16 cellular contexts compared by ENCODE assay signal in genomic region chr7:156906281-156906680, GRCh38. TPM values are rescaled to one million over a fixed set of nuclear protein-coding genes. Genes with fewer than 3 reads are reported as not detected.
DNase-seq lines count a peak whose midpoint lies in the region; ATAC-seq and TF ChIP-seq lines count a peak whose summit lies in the region.
"Had no signal": no experiment of that assay in that cellular context is flagged by ENCODE, and none has a peak within 500 bp of the region (broad histone marks: within the 10 kb centered on the region; RNA-seq: fewer than 3 reads in every experiment).

No MANE protein-coding gene starts in this region.

- CTCF ChIA-PET in SK-N-SH (lab: Yijun Ruan, JAX) = interaction anchor here (1.0 to 4.4 kb wide), 6 partner anchors 12 to 367 kb away, joined by 3 to 23 read pairs (median 6); partner anchors contain the start of genes LMBR1 and NOM1

- POLR2A ChIA-PET in SK-N-SH (lab: Yijun Ruan, JAX) = interaction anchor here (3.0 kb wide), 1 partner anchor 13 kb away, joined by 10 read pairs; the partner anchor contains the start of gene LMBR1

- TF ChIP-seq EP300 in SK-N-SH (IDR thresholded peaks at IDR 0.05; ENCODE audit: borderline replicate concordance in 1 of 2, low read depth in 1 of 2, low read length in 1 of 2) = no peak

- no peaks in the 10 kb centered on the region for H3K9me3 ChIP-seq in SK-N-SH
- H3K9me3 ChIP-seq in GM23248 (ENCODE audit: low read depth) = no peaks in the 10 kb centered on the region
- no peaks in the 10 kb centered on the region for H3K9me3 ChIP-seq in osteoblast (ENCODE audit: low read depth, low read length)

- DNase-seq in SK-N-SH (no peak), GM23248 (peak; percentile 21), dermis microvascular lymphatic vessel endothelial cell (ENCODE audit: low read depth in 2 of 2) (peak; percentile 53 to 61), fibroblast of villous mesenchyme (ENCODE audit: low read depth) (peak; percentile 63), osteoblast (ENCODE audit: insufficient read length, low spot score, missing footprints) (no peak)
- DNase-seq: ACHN; C1 segment of cervical spinal cord; CD4-positive, alpha-beta memory T cell; DMS79; H7 had no signal

- H2AFZ ChIP-seq in SK-N-SH (ENCODE audit: low read depth) = no peak overlapping the region
- H2AFZ ChIP-seq in GM23248 = no peak overlapping the region
- no peak overlapping the region for H2AFZ ChIP-seq in osteoblast (ENCODE audit: low read length)
- H2AFZ ChIP-seq: GM23338 had no signal

- in situ Hi-C loops in GM23248 (cut with MboI) = no loop called here

- H3K27ac ChIP-seq in SK-N-SH (ENCODE audit: low read depth in 2 of 2, low read length in 1 of 2) (no peak overlapping the region), GM23248 (no peak overlapping the region), osteoblast (ENCODE audit: low read depth, low read length) (no peak overlapping the region)

- 60% methylated on average over 3 of the region's 3 CpGs for WGBS in SK-N-SH (ENCODE audit: low lambda C conversion rate)
- 10 to 14% methylated on average over 3 of the region's 3 CpGs for WGBS in GM23248 (ENCODE audit: low coverage in 1 of 2, low lambda C conversion rate in 2 of 2, missing lambda C conversion rate in 2 of 2), 2 experiments

- no peak overlapping the region for H3K9ac ChIP-seq in SK-N-SH
- no peak overlapping the region for H3K9ac ChIP-seq in GM23248

- H4K20me1 ChIP-seq in SK-N-SH (ENCODE audit: insufficient read depth) (no peaks in the 10 kb centered on the region), GM23248 (ENCODE audit: insufficient read depth) (no peaks in the 10 kb centered on the region), osteoblast (ENCODE audit: insufficient read depth, low read length) (no peaks in the 10 kb centered on the region)

- peak; percentile 11; the same call in 1 of the 3 replicates for ATAC-seq in SK-N-SH treated with all-trans-retinoic acid at 6 μM for 48 hours
- no peak for ATAC-seq in GM18519 (IDR thresholded peaks at IDR 0.05; ENCODE audit: low FRiP score, unreplicated experiment)
- ATAC-seq in GM21381 (IDR thresholded peaks at IDR 0.05; ENCODE audit: unreplicated experiment) = no peak
- ATAC-seq: GM12878, GM23338, HepG2 had no signal

- no peaks in the 10 kb centered on the region for H3K27me3 ChIP-seq in SK-N-SH (ENCODE audit: insufficient read depth)
- H3K27me3 ChIP-seq in GM23248 (replicated peaks; ENCODE audit: insufficient read depth) = no peaks in the 10 kb centered on the region
- H3K27me3 ChIP-seq in osteoblast (ENCODE audit: insufficient read depth, low read length) = no peaks in the 10 kb centered on the region

- TF ChIP-seq CTCF in SK-N-SH (IDR thresholded peaks at IDR 0.05) (no peak), fibroblast of villous mesenchyme (IDR thresholded peaks at IDR 0.05; ENCODE audit: insufficient read depth, low read depth, low read length) (no peak), osteoblast (IDR thresholded peaks at IDR 0.05; ENCODE audit: extremely low read depth, low read depth, low read length) (no peak)

- H3K4me3 ChIP-seq in SK-N-SH (ENCODE audit: low read depth in 2 of 2, low read length in 1 of 2) (no peak overlapping the region), GM23248 (no peak overlapping the region), fibroblast of villous mesenchyme (ENCODE audit: low read depth, low read length) (no peak overlapping the region), osteoblast (ENCODE audit: insufficient read depth, low read length) (no peak overlapping the region)
- H3K4me3 ChIP-seq: GM12878, GM23338 had no signal

- H3K9me2 ChIP-seq in SK-N-SH (no peaks in the 10 kb centered on the region), GM23248 (ENCODE audit: insufficient read depth) (no peaks in the 10 kb centered on the region)

- H3F3A ChIP-seq in SK-N-SH (replicated peaks; ENCODE audit: insufficient read depth) (no peaks in the 10 kb centered on the region), GM23248 (ENCODE audit: insufficient read depth) (no peaks in the 10 kb centered on the region; the same call in 1 of the 2 replicates)

- no peak overlapping the region for H3K4me2 ChIP-seq in SK-N-SH
- H3K4me2 ChIP-seq in GM23248 (ENCODE audit: unreplicated experiment) = no peak overlapping the region
- H3K4me2 ChIP-seq in osteoblast (ENCODE audit: insufficient read depth, low read length) = no peak overlapping the region
- H3K4me2 ChIP-seq: GM23338 had no signal

- TF ChIP-seq RAD21 in SK-N-SH (IDR thresholded peaks at IDR 0.05; ENCODE audit: low read length) = no peak

- no peaks in the 10 kb centered on the region for H3K79me2 ChIP-seq in SK-N-SH (ENCODE audit: insufficient read depth)
- no peaks in the 10 kb centered on the region for H3K79me2 ChIP-seq in GM23248 (ENCODE audit: insufficient read depth)
- H3K79me2 ChIP-seq in osteoblast (ENCODE audit: insufficient read depth, low read length) = no peaks in the 10 kb centered on the region

- H3K4me1 ChIP-seq in SK-N-SH (ENCODE audit: control insufficient read depth in 1 of 2, insufficient read depth in 2 of 2, low read depth in 1 of 2, low read length in 1 of 2) = peaks cover 0 to 7% of the 10 kb centered on the region in 2 experiments; a peak in 1 of 4 replicates
- no peaks in the 10 kb centered on the region for H3K4me1 ChIP-seq in GM23248 (ENCODE audit: insufficient read depth)
- H3K4me1 ChIP-seq in osteoblast (ENCODE audit: insufficient read depth, low read length) = no peaks in the 10 kb centered on the region

- H3K36me3 ChIP-seq in SK-N-SH (replicated peaks in 1 of 2; ENCODE audit: control insufficient read depth in 1 of 2, insufficient read depth in 2 of 2, low read length in 1 of 2) (no peaks in the 10 kb centered on the region), GM23248 (ENCODE audit: low read depth) (no peaks in the 10 kb centered on the region), osteoblast (ENCODE audit: insufficient read depth, low read length) (no peaks in the 10 kb centered on the region)

TF ChIP-seq in SK-N-SH treated with all-trans-retinoic acid at 6 μM for 48 hours, 23 proteins besides CTCF, POLR2A, EP300 and RAD21 (continues in another document):
- no peak for TF ChIP-seq BACH2 (CRISPR knock-in tag; IDR thresholded peaks at IDR 0.05; ENCODE audit: borderline replicate concordance)
- no peak for TF ChIP-seq OSR1 (CRISPR knock-in tag; IDR thresholded peaks at IDR 0.05)
- no peak for TF ChIP-seq PPARA (CRISPR knock-in tag; IDR thresholded peaks at IDR 0.05; ENCODE audit: borderline replicate concordance)
- TF ChIP-seq CREB5 (CRISPR knock-in tag; IDR thresholded peaks at IDR 0.05; ENCODE audit: low read depth) = no peak

TF ChIP-seq in SK-N-SH, 30 proteins besides CTCF, POLR2A, EP300 and RAD21:
- TF ChIP-seq RCOR1 (IDR thresholded peaks at IDR 0.05; ENCODE audit: low read length) = no peak
- TF ChIP-seq RXRA (IDR thresholded peaks at IDR 0.05; ENCODE audit: borderline replicate concordance, low read depth) = no peak
- no peak for TF ChIP-seq GABPA (IDR thresholded peaks at IDR 0.05; ENCODE audit: low read depth)
- no peak for TF ChIP-seq CHD2 (IDR thresholded peaks at IDR 0.05; ENCODE audit: low read length, partially characterized antibody)
- no peak for TF ChIP-seq ZBTB33 (IDR thresholded peaks at IDR 0.05; ENCODE audit: borderline replicate concordance, low read depth)
- TF ChIP-seq MAX (IDR thresholded peaks at IDR 0.05; ENCODE audit: low read depth) = no peak

RNA-seq across cellular contexts. Expression of gene LMBR1, which starts 13.3 kb away (rescaled TPM):
- 20.0 and 24.6 TPM in 2 replicates for polyA plus RNA-seq in SK-N-SH (2012; rRNA removed)
- 32.7 and 32.9 TPM in 2 replicates for polyA plus RNA-seq in SK-N-SH (2012; cell fraction: cytosol; rRNA removed)
- polyA plus RNA-seq in SK-N-SH (2012; cell fraction: nucleus; rRNA removed) = 30.9 and 50.9 TPM in 2 replicates
- total RNA-seq in GM23248 (2014; rRNA removed; shearing (Covaris generic)) = 24.5 and 26.7 TPM in 2 replicates
- polyA plus RNA-seq in GM23248 (2016; fragmentation: Nextera tagmentation; extraction: Ambion mirVana) = 21.8 and 22.6 TPM in 2 replicates
- total RNA-seq in dermis microvascular lymphatic vessel endothelial cell = 106 and 159 TPM in 2 replicates
- 25.1 and 43.6 TPM in 2 replicates for total RNA-seq in fibroblast of villous mesenchyme
- 39.4 and 44.8 TPM in 2 replicates for total RNA-seq in osteoblast

RNA-seq across cellular contexts. Expression of gene NOM1, which starts 43.2 kb away (rescaled TPM):
- polyA plus RNA-seq in SK-N-SH (2012; rRNA removed) (18.1 and 21.2 TPM in 2 replicates), GM23248 (2016; fragmentation: Nextera tagmentation; extraction: Ambion mirVana) (9.2 TPM in 2 replicates)
- polyA plus RNA-seq in SK-N-SH (2012; cell fraction: cytosol; rRNA removed) = 9.9 and 11.3 TPM in 2 replicates
- 53.1 and 72.3 TPM in 2 replicates for polyA plus RNA-seq in SK-N-SH (2012; cell fraction: nucleus; rRNA removed)
- 13.7 and 17.9 TPM in 2 replicates for total RNA-seq in GM23248 (2014; rRNA removed; shearing (Covaris generic))
- total RNA-seq in dermis microvascular lymphatic vessel endothelial cell (14.0 and 18.1 TPM in 2 replicates), fibroblast of villous mesenchyme (15.8 and 19.0 TPM in 2 replicates), osteoblast (11.6 and 17.1 TPM in 2 replicates)

Comparison
In these comparisons a context has a peak if more than half of its experiments do, and no peak if none do; other contexts are left out.
1. DNase-seq: peak in GM23248 (single experiment), dermis microvascular lymphatic vessel endothelial cell (2 of 2) and fibroblast of villous mesenchyme (single experiment); none in SK-N-SH (single experiment) and osteoblast (single experiment).